Comparison of ENCODE assay signal across 9 cellular contexts in the genomic region with DNA sequence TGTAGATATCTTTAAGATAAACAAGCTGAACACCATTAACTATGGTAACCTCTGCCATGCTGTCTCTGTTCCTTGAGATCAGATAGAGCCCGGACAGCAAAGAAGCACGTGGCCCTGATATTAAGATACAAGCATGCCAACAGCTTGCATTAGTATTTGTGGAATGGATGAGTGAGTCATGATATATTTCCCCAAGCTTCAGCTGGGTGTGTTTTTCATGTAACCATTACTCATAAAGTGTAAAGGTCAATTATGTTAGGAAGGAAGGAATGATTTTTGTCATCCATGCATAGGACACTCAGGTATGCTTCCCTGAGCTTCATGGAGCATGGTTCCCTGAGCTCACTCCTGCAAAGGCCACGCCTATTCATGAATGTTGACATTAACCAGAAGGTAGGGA.
A peak's percentile ranks its signal among the peaks of the same experiment; 100 is the strongest.
DNase-seq lines count a peak whose midpoint lies in the region; TF ChIP-seq lines count a peak whose summit lies in the region.
"Had no signal": no experiment of that assay in that cellular context is flagged by ENCODE, and none has a peak within 500 bp of the region (broad histone marks: within the 10 kb centered on the region; RNA-seq: fewer than 3 reads in every experiment).

No MANE protein-coding gene starts in this region.

- H3K4me1 Mint-ChIP-seq in nephron progenitor cell, result peaks cover 49% of the 10 kb centered on the region

- peaks cover 16% of the 10 kb centered on the region for H3K9me3 Mint-ChIP-seq in nephron progenitor cell

- peak overlapping the region; percentile 99 for H3K27ac ChIP-seq in KOPT-K1 (ENCODE audit: low read depth, low read length, poor library complexity, severe bottlenecking)
- H3K27ac ChIP-seq: ascending aorta had no signal

- peak; percentile 44 for DNase-seq in CD1c-positive myeloid dendritic cell (ENCODE audit: extremely low spot score)
- peak; percentile 75 for DNase-seq in astrocyte of the hippocampus (ENCODE audit: low read depth, low spot score)
- peak; percentile 74 for DNase-seq in myocyte (ENCODE audit: low read depth)
- DNase-seq in NCI-H526 treated with DMSO at 0.1 percent for 48 hours (lab: John Stamatoyannopoulos, UW), result no peak
- DNase-seq in NCI-H1694 treated with DMSO at 0.1 percent for 48 hours (lab: John Stamatoyannopoulos, UW), result no peak
- no peak for DNase-seq in nephron progenitor cell
- DNase-seq in KBM-7, result no peak

- peaks cover 11% of the 10 kb centered on the region for H3K9me3 ChIP-seq in KOPT-K1 (ENCODE audit: insufficient read depth, low read length, poor library complexity, severe bottlenecking)
- H3K9me3 ChIP-seq: ascending aorta had no signal

- H3K27ac Mint-ChIP-seq in nephron progenitor cell, result no peak overlapping the region

- no peak overlapping the region for H3K4me3 Mint-ChIP-seq in nephron progenitor cell

- no peak for TF ChIP-seq CTCF in nephron progenitor cell (IDR thresholded peaks at IDR 0.05)

- peaks cover 11% of the 10 kb centered on the region for H3K36me3 Mint-ChIP-seq in nephron progenitor cell (ENCODE audit: low read depth)

- no peaks in the 10 kb centered on the region for H3K36me3 ChIP-seq in KOPT-K1 (ENCODE audit: insufficient read depth, low read length)
- H3K36me3 ChIP-seq: ascending aorta had no signal

- in situ Hi-C loops in KBM-7 (cut with MboI; ENCODE audit: low pct_unique_long_range_greater_than_20kb, low sequenced_read_pairs), result no loop called here

- peaks cover 8% of the 10 kb centered on the region for H3K27me3 Mint-ChIP-seq in nephron progenitor cell (ENCODE audit: low read depth, poor library complexity)

Comparison
In these comparisons a context has a peak if more than half of its experiments do, and no peak if none do; other contexts are left out.
1. DNase-seq: peak in CD1c-positive myeloid dendritic cell (single experiment), astrocyte of the hippocampus (single experiment) and myocyte (single experiment); none in NCI-H526 treated with DMSO at 0.1 percent for 48 hours (single experiment), NCI-H1694 treated with DMSO at 0.1 percent for 48 hours (single experiment), nephron progenitor cell (single experiment) and KBM-7 (single experiment).